In the genomic region with DNA sequence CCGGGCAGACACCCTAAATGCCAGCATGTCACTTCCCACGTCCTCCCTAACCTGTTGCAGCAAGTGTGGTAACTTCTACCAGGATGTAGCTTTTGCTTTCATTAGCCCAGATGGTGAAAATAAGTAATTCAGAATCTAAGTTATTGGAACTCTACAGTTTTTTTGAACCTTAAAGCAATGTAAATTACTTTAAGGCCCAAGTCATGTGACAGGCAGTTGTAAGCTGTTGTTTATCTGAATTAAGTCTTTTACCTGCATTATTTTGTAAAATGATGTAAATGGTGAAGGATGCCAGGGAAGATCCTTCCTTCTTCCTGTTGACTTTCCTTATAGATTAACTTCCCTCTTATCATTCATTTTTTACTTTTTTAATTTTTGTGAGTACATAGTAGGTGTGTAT, we compare ENCODE assay signal across 1 cellular context.
TF ChIP-seq lines count a peak whose summit lies in the region.

No MANE protein-coding gene starts in this region.

TF ChIP-seq in H1, 55 proteins besides CTCF, POLR2A, EP300 and RAD21:
- TF ChIP-seq YY1 (IDR thresholded peaks at IDR 0.05; ENCODE audit: low read depth, low read length) (no peak), EGR1 (IDR thresholded peaks at IDR 0.05; ENCODE audit: borderline replicate concordance, low read depth, low read length) (no peak), TBP (IDR thresholded peaks at IDR 0.05; ENCODE audit: low read depth, low read length) (no peak), SIN3A (conservative IDR thresholded peaks at IDR 0.05 in 1 of 2, IDR thresholded peaks at IDR 0.05 in 1 of 2; ENCODE audit: low read depth in 1 of 2, low read length in 2 of 2) (no peak), MAX (IDR thresholded peaks at IDR 0.05) (no peak), ZNF274 (IDR thresholded peaks at IDR 0.05; ENCODE audit: borderline replicate concordance, extremely low read depth, low read length) (no peak), POLR2AphosphoS5 (IDR thresholded peaks at IDR 0.05; ENCODE audit: low read depth, low read length) (no peak), USF2 (IDR thresholded peaks at IDR 0.05; ENCODE audit: low read length) (no peak), KDM1A (IDR thresholded peaks at IDR 0.05; ENCODE audit: borderline replicate concordance, low read length) (no peak), PHF8 (conservative IDR thresholded peaks at IDR 0.05; ENCODE audit: low read depth, low read length) (no peak), HDAC2 (IDR thresholded peaks at IDR 0.05; ENCODE audit: borderline replicate concordance in 1 of 2, low read depth in 2 of 2, low read length in 2 of 2) (no peak), SRF (IDR thresholded peaks at IDR 0.05; ENCODE audit: low read depth, low read length) (no peak), TEAD4 (IDR thresholded peaks at IDR 0.05; ENCODE audit: low read depth, low read length) (no peak), CHD2 (IDR thresholded peaks at IDR 0.05; ENCODE audit: low read length) (no peak), SAP30 (IDR thresholded peaks at IDR 0.05; ENCODE audit: insufficient read depth, insufficient replicate concordance, low read length) (no peak), RFX5 (IDR thresholded peaks at IDR 0.05; ENCODE audit: borderline replicate concordance, low read depth, low read length) (no peak), TAF1 (IDR thresholded peaks at IDR 0.05; ENCODE audit: low read depth, low read length) (no peak)
